ENCODE assay signal across 12 cellular contexts in the genomic region with DNA sequence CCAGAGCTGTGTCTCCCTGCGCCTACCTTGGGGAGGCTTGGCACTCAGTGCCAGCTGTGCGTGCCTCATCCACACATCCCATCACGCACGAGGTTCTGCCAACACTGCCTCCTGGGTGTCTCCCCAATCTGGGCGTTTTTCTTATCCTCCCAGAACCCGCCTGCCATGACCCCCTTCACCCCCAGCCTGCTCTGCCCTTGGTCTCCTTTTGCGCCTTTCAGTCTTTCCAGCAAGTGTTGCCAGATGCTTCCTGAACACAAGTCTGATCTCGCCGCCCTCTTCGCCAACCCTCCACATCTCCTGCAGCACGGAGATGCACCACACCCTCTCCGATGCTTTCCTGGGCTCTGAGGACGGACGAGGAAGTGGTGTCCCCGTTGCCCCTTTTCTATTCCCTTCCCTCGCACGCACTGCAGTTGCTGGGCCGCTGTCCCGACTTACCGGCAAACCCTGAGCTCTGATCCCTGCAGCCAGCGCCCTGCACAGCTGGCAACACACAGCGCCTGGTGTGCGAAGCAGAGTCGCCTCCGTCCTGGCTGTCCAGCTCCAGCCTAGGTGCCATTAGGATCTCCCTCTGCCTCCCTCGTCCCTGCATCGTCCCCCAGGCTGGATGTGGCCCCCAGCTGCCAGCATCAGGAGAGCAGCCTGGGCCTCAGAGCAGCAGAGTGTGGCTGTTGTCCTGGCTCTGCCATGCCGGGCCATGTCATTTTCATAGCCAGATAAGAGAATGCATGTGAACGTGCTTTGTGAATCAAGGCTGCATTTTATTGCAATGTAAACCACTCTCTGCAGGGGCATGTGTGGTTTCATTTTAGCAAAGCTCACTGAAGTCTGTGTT. TPM values are rescaled to one million over a fixed set of nuclear protein-coding genes. Genes with fewer than 3 reads are reported as not detected.
DNase-seq lines count a peak whose midpoint lies in the region; ATAC-seq and TF ChIP-seq lines count a peak whose summit lies in the region.
"Had no signal": no experiment of that assay in that cellular context is flagged by ENCODE, and none has a peak within 500 bp of the region (broad histone marks: within the 10 kb centered on the region; RNA-seq: fewer than 3 reads in every experiment).

No MANE protein-coding gene starts in this region.

- peaks cover 31% of the 10 kb centered on the region for H3K4me1 ChIP-seq in ovary (ENCODE audit: insufficient read depth)
- H3K4me1 ChIP-seq: adrenal gland had no signal

- no peak for ATAC-seq in GM21825 (IDR thresholded peaks at IDR 0.05; ENCODE audit: unreplicated experiment)

- intact Hi-C loops in ovary (cut with DNase I): no loop called here

- no peaks in the 10 kb centered on the region for H3K9me3 ChIP-seq in ovary
- H3K9me3 ChIP-seq: adrenal gland had no signal

- peak overlapping the region; percentile 45 for H3K4me3 ChIP-seq in AG04449 (ENCODE audit: low read depth, low read length)
- no peak overlapping the region for H3K4me3 ChIP-seq in ovary
- H3K4me3 ChIP-seq: adrenal gland had no signal

- CTCF ChIA-PET in AG04449 (lab: Yijun Ruan, JAX): no interaction called here

- no peaks in the 10 kb centered on the region for H3K36me3 ChIP-seq in ovary
- H3K36me3 ChIP-seq: adrenal gland had no signal

- no peak for TF ChIP-seq CTCF in AG04449 (IDR thresholded peaks at IDR 0.05; ENCODE audit: insufficient read depth, low read length, missing control alignments)
- TF ChIP-seq CTCF in ovary (IDR thresholded peaks at IDR 0.05): no peak

- H3K27me3 ChIP-seq in ovary: no peaks in the 10 kb centered on the region
- H3K27me3 ChIP-seq: adrenal gland had no signal

- POLR2A ChIA-PET in AG04449 (lab: Yijun Ruan, JAX): interaction anchor here (0.6 kb wide), 1 partner anchor 98 kb away, joined by 3 read pairs; no protein-coding TSS in a partner anchor

- WGBS in ovary, 3 donors: 38 to 58% (median 51%) methylated on average over 29 of the region's 29 CpGs

- H3K27ac ChIP-seq in cingulate gyrus (ENCODE audit: low read depth, low read length) (peak overlapping the region; percentile 47), ovary (peak overlapping the region in 1 of 2 donors; percentile 12)
- H3K27ac ChIP-seq: adrenal gland had no signal

- no peak for TF ChIP-seq POLR2A in ovary (IDR thresholded peaks at IDR 0.05)

- no peak for TF ChIP-seq EP300 in ovary (IDR thresholded peaks at IDR 0.05)

- no peak for DNase-seq in AG04449 (ENCODE audit: low read depth, low spot score)
- DNase-seq in EL: peak; percentile 22
- DNase-seq in ovary: peak in 3 of 5 donors; percentile 22 to 50 (median 34)
- no peak for DNase-seq in NCI-H2227 treated with DMSO at 0.1 percent for 48 hours (lab: John Stamatoyannopoulos, UW)
- DNase-seq in MV-4-11 (lab: John Stamatoyannopoulos, UW): no peak
- DNase-seq: activated T-cell treated with anti-CD3 and anti-CD28 coated beads for 4 hours, NCI-H187, NCI-H748 treated with DMSO at 0.1 percent for 48 hours had no signal

RNA-seq across cellular contexts. Expression of a gene that starts 22.6 kb away (rescaled TPM):
- total RNA-seq in ovary: under 1 TPM in 2 of 7 donors, not detected in 5; 0.20 to 0.50 TPM
- 1 to 10 TPM; 1.0 to 1.2 TPM for polyA plus RNA-seq in ovary
- total RNA-seq: LHCN-M2 had no signal

RNA-seq across cellular contexts. Expression of a gene that starts 40.5 kb away (rescaled TPM):
- 10 to 100 TPM; 16.7 to 99.0 (median 59.9) TPM for total RNA-seq in ovary
- polyA plus RNA-seq in ovary: 100 to 1,000 TPM in 1 of 2 donors, 10 to 100 TPM in 1; 19.5 to 187 TPM
- total RNA-seq: LHCN-M2 had no signal

Comparison
In these comparisons a context has a peak if more than half of its experiments do, and no peak if none do; other contexts are left out.
1. DNase-seq: peak in EL (single experiment) and ovary (3 of 5); none in AG04449 (single experiment), NCI-H2227 treated with DMSO at 0.1 percent for 48 hours (single experiment) and MV-4-11 (single experiment).